ENCODE assay signal across 19 cellular contexts in genomic region chr2:7953184-7953583, GRCh38.
DNase-seq lines count a peak whose midpoint lies in the region; ATAC-seq and TF ChIP-seq lines count a peak whose summit lies in the region.
"Had no signal": no experiment of that assay in that cellular context is flagged by ENCODE, and none has a peak within 500 bp of the region (broad histone marks: within the 10 kb centered on the region; RNA-seq: fewer than 3 reads in every experiment).

No MANE protein-coding gene starts in this region.

- H3K36me3 Mint-ChIP-seq in activated CD4-positive, alpha-beta memory T cell treated with anti-CD3 and anti-CD28 coated beads for 36 hours: no peaks in the 10 kb centered on the region
- H3K36me3 Mint-ChIP-seq: CD8-positive, alpha-beta memory T cell had no signal

- WGBS in mesendoderm (ENCODE audit: extremely low coverage, insufficient coverage, low lambda C conversion rate): no CpG with 5 or more reads among the region's 6 CpGs

- H4K8ac ChIP-seq in mesendoderm (ENCODE audit: low read depth, low read length): no peak overlapping the region

- H3K79me1 ChIP-seq in mesendoderm (ENCODE audit: low read length): no peaks in the 10 kb centered on the region

- no peak overlapping the region for H3K9ac ChIP-seq in mesendoderm (ENCODE audit: low read length)
- H3K9ac ChIP-seq: BLaER1 treated with 17β-estradiol and CSF1 and Interleukin-3, amounts not matched to agents 10 nM and 100 nM had no signal

- H4K5ac ChIP-seq in mesendoderm (ENCODE audit: low read length): no peak overlapping the region

- H2AK5ac ChIP-seq in mesendoderm (ENCODE audit: low read length): no peak overlapping the region

- no peak overlapping the region for H3K18ac ChIP-seq in mesendoderm (ENCODE audit: low read length)

- no peak overlapping the region for H3K4me3 Mint-ChIP-seq in activated CD4-positive, alpha-beta memory T cell treated with anti-CD3 and anti-CD28 coated beads for 36 hours
- H3K4me3 Mint-ChIP-seq: CD8-positive, alpha-beta memory T cell had no signal

- H3K4me1 ChIP-seq in BE2C: peaks cover 3% of the 10 kb centered on the region; the same call in 1 of the 2 replicates
- H3K4me1 ChIP-seq in SJCRH30: no peaks in the 10 kb centered on the region
- no peaks in the 10 kb centered on the region for H3K4me1 ChIP-seq in mesendoderm (ENCODE audit: control insufficient read depth, low read depth, low read length)
- no peaks in the 10 kb centered on the region for H3K4me1 ChIP-seq in HAP-1
- H3K4me1 ChIP-seq: BLaER1 treated with 17β-estradiol and CSF1 and Interleukin-3, amounts not matched to agents 10 nM and 100 nM had no signal

- H3K27ac ChIP-seq in SJCRH30 (no peak overlapping the region), mesendoderm (ENCODE audit: low read depth, low read length) (no peak overlapping the region)
- H3K27ac ChIP-seq: BLaER1 treated with 17β-estradiol and CSF1 and Interleukin-3, amounts not matched to agents 10 nM and 100 nM had no signal

- no peaks in the 10 kb centered on the region for H3K4me1 Mint-ChIP-seq in activated CD4-positive, alpha-beta memory T cell treated with anti-CD3 and anti-CD28 coated beads for 36 hours (ENCODE audit: low read depth)
- H3K4me1 Mint-ChIP-seq: CD8-positive, alpha-beta memory T cell had no signal

- no peak overlapping the region for H3K4ac ChIP-seq in mesendoderm (ENCODE audit: low read depth, low read length)

- peak; percentile 53 for ATAC-seq in SK-N-SH treated with all-trans-retinoic acid at 6 μM for 48 hours

- H3K36me3 ChIP-seq in BE2C (no peaks in the 10 kb centered on the region), SJCRH30 (no peaks in the 10 kb centered on the region), mesendoderm (ENCODE audit: control insufficient read depth, insufficient read depth, low read length) (no peaks in the 10 kb centered on the region), HAP-1 (replicated peaks) (no peaks in the 10 kb centered on the region)
- H3K36me3 ChIP-seq: BLaER1 treated with 17β-estradiol and CSF1 and Interleukin-3, amounts not matched to agents 10 nM and 100 nM had no signal

- H3K4me3 ChIP-seq in BE2C (ENCODE audit: low read depth, low read length): no peak overlapping the region
- no peak overlapping the region for H3K4me3 ChIP-seq in SJCRH30
- no peak overlapping the region for H3K4me3 ChIP-seq in mesendoderm (ENCODE audit: low read length)
- no peak overlapping the region for H3K4me3 ChIP-seq in HAP-1
- H3K4me3 ChIP-seq: BLaER1 treated with 17β-estradiol and CSF1 and Interleukin-3, amounts not matched to agents 10 nM and 100 nM had no signal

- intact Hi-C loops in activated CD4-positive, alpha-beta memory T cell treated with anti-CD3 and anti-CD28 coated beads for 36 hours (cut with micrococcal nuclease): no loop called here

- no peak overlapping the region for H2BK15ac ChIP-seq in mesendoderm (replicated peaks; ENCODE audit: low read depth)

- POLR2A ChIA-PET in activated CD4-positive, alpha-beta memory T cell treated with anti-CD3 and anti-CD28 coated beads for 36 hours (lab: Charles Lee): no interaction called here

- no peak overlapping the region for H3K27ac Mint-ChIP-seq in activated CD4-positive, alpha-beta memory T cell treated with anti-CD3 and anti-CD28 coated beads for 36 hours
- H3K27ac Mint-ChIP-seq: CD8-positive, alpha-beta memory T cell had no signal

- in situ Hi-C loops in HAP-1 (cut with MboI; ENCODE audit: low sequenced_read_pairs): no loop called here

- no peaks in the 10 kb centered on the region for H3K79me2 ChIP-seq in mesendoderm (ENCODE audit: control insufficient read depth, insufficient read depth, low read length)

- H2BK5ac ChIP-seq in mesendoderm (ENCODE audit: low read length): no peak overlapping the region

- no peak overlapping the region for H3K56ac ChIP-seq in mesendoderm (ENCODE audit: low read length)

- CTCF ChIA-PET in activated CD4-positive, alpha-beta memory T cell treated with anti-CD3 and anti-CD28 coated beads for 36 hours (lab: Charles Lee): no interaction called here

- H3K9me3 ChIP-seq in BE2C (no peaks in the 10 kb centered on the region), SJCRH30 (replicated peaks) (no peaks in the 10 kb centered on the region), HAP-1 (no peaks in the 10 kb centered on the region)
- H3K9me3 ChIP-seq: BLaER1 treated with 17β-estradiol and CSF1 and Interleukin-3, amounts not matched to agents 10 nM and 100 nM had no signal

- no peak overlapping the region for H2BK120ac ChIP-seq in mesendoderm (ENCODE audit: low read depth, low read length)

- no peak overlapping the region for H3K4me2 ChIP-seq in mesendoderm (ENCODE audit: low read length)
- H3K4me2 ChIP-seq: BLaER1 treated with 17β-estradiol and CSF1 and Interleukin-3, amounts not matched to agents 10 nM and 100 nM had no signal

- no peaks in the 10 kb centered on the region for H3K27me3 Mint-ChIP-seq in activated CD4-positive, alpha-beta memory T cell treated with anti-CD3 and anti-CD28 coated beads for 36 hours

- H3K27me3 ChIP-seq in BE2C (no peaks in the 10 kb centered on the region), SJCRH30 (peaks cover 6% of the 10 kb centered on the region), mesendoderm (ENCODE audit: insufficient read depth, low read length, poor library complexity) (no peaks in the 10 kb centered on the region), HAP-1 (ENCODE audit: low read depth) (no peaks in the 10 kb centered on the region)
- H3K27me3 ChIP-seq: BLaER1 treated with 17β-estradiol and CSF1 and Interleukin-3, amounts not matched to agents 10 nM and 100 nM had no signal

- H3K9me3 Mint-ChIP-seq in activated CD4-positive, alpha-beta memory T cell treated with anti-CD3 and anti-CD28 coated beads for 36 hours: no peaks in the 10 kb centered on the region
- H3K9me3 Mint-ChIP-seq: CD8-positive, alpha-beta memory T cell had no signal

- DNase-seq in BE2C: peak; percentile 79
- DNase-seq in DMS 273 treated with DMSO at 0.1 percent for 48 hours (lab: John Stamatoyannopoulos, UW): peak; percentile 19
- peak; percentile 72 for DNase-seq in NCI-H345 treated with DMSO at 0.1 percent for 48 hours (lab: John Stamatoyannopoulos, UW; ENCODE audit: unreplicated experiment)
- DNase-seq in SJCRH30: no peak
- no peak for DNase-seq in activated CD4-positive, alpha-beta memory T cell treated with anti-CD3 and anti-CD28 coated beads for 36 hours
- DNase-seq in mesendoderm: no peak
- no peak for DNase-seq in HAP-1 (ENCODE audit: low spot score in 2 of 2)
- DNase-seq: CD8-positive, alpha-beta memory T cell; DMS79 treated with DMSO at 0.1 percent for 48 hours; HCEC 1CT; KG1; NCI-H1694 treated with DMSO at 0.1 percent for 48 hours; NCI-H2107; NCI-H510A; NK-92 treated with Interleukin-12 subunit alpha and Interleukin-12 subunit beta, amount 100 ng/mL, for 24 hours; Right ventricle myocardium superior; T1000 had no signal

- no peak overlapping the region for H3K23ac ChIP-seq in mesendoderm (ENCODE audit: low read length)

- no peak for TF ChIP-seq CTCF in BE2C (IDR thresholded peaks at IDR 0.05; ENCODE audit: low read depth, low read length)

TF ChIP-seq in SK-N-SH treated with all-trans-retinoic acid at 6 μM for 48 hours, 23 proteins besides CTCF, POLR2A, EP300 and RAD21:
- TF ChIP-seq TCF4 (CRISPR knock-in tag; IDR thresholded peaks at IDR 0.05; ENCODE audit: borderline replicate concordance) (peak; percentile 98), ZNF8 (CRISPR knock-in tag; IDR thresholded peaks at IDR 0.05) (peak; percentile 68; the same call in 1 of the 2 replicates)
- TF ChIP-seq, protein P1, sequence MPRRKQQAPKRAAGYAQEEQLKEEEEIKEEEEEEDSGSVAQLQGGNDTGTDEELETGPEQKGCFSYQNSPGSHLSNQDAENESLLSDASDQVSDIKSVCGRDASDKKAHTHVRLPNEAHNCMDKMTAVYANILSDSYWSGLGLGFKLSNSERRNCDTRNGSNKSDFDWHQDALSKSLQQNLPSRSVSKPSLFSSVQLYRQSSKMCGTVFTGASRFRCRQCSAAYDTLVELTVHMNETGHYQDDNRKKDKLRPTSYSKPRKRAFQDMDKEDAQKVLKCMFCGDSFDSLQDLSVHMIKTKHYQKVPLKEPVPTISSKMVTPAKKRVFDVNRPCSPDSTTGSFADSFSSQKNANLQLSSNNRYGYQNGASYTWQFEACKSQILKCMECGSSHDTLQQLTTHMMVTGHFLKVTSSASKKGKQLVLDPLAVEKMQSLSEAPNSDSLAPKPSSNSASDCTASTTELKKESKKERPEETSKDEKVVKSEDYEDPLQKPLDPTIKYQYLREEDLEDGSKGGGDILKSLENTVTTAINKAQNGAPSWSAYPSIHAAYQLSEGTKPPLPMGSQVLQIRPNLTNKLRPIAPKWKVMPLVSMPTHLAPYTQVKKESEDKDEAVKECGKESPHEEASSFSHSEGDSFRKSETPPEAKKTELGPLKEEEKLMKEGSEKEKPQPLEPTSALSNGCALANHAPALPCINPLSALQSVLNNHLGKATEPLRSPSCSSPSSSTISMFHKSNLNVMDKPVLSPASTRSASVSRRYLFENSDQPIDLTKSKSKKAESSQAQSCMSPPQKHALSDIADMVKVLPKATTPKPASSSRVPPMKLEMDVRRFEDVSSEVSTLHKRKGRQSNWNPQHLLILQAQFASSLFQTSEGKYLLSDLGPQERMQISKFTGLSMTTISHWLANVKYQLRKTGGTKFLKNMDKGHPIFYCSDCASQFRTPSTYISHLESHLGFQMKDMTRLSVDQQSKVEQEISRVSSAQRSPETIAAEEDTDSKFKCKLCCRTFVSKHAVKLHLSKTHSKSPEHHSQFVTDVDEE (CRISPR knock-in tag; IDR thresholded peaks at IDR 0.05): peak; percentile 84
- TF ChIP-seq, protein P2, sequence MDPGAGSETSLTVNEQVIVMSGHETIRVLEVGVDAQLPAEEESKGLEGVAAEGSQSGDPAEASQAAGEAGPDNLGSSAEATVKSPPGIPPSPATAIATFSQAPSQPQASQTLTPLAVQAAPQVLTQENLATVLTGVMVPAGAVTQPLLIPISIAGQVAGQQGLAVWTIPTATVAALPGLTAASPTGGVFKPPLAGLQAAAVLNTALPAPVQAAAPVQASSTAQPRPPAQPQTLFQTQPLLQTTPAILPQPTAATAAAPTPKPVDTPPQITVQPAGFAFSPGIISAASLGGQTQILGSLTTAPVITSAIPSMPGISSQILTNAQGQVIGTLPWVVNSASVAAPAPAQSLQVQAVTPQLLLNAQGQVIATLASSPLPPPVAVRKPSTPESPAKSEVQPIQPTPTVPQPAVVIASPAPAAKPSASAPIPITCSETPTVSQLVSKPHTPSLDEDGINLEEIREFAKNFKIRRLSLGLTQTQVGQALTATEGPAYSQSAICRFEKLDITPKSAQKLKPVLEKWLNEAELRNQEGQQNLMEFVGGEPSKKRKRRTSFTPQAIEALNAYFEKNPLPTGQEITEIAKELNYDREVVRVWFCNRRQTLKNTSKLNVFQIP (CRISPR knock-in tag; IDR thresholded peaks at IDR 0.05; ENCODE audit: borderline replicate concordance, low read depth): no peak

Comparison
In these comparisons a context has a peak if more than half of its experiments do, and no peak if none do; other contexts are left out.
1. DNase-seq: peak in BE2C (single experiment), DMS 273 treated with DMSO at 0.1 percent for 48 hours (single experiment) and NCI-H345 treated with DMSO at 0.1 percent for 48 hours (single experiment); none in SJCRH30 (0 of 2), activated CD4-positive, alpha-beta memory T cell treated with anti-CD3 and anti-CD28 coated beads for 36 hours (single experiment), mesendoderm (single experiment) and HAP-1 (0 of 2).